27 cellular contexts compared by ENCODE assay signal in the genomic region with DNA sequence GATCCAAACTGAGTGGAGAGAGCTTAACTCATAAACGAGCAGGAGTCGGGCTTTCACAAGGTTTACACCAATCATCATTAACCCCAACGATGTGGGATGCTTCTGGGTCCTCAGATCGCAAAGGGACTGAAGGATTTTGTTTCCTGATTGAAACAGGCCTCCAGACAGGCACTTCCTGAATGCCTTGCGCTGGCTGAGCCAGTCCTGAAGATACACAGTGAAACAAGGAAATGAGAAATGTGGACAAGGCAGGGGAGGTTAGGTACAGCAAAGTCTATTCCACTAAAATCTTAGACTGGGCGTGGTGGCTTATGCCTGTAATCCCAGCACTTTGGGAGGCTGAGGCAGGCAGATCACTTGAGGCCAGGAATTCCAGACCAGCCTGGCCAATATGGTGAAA.
"Had no signal": no experiment of that assay in that cellular context is flagged by ENCODE, and none has a peak within 500 bp of the region (broad histone marks: within the 10 kb centered on the region; RNA-seq: fewer than 3 reads in every experiment).

No MANE protein-coding gene starts in this region.

- H3K9me3 ChIP-seq: neutrophil, ovary, psoas muscle, SJSA1, suprapubic skin, transverse colon had no signal

- H3K27me3 ChIP-seq: neutrophil, ovary, SJSA1, suprapubic skin, transverse colon had no signal

- H3K4me1 ChIP-seq: psoas muscle, SJSA1, suprapubic skin, transverse colon had no signal

- H3K9me3 Mint-ChIP-seq: activated CD8-positive, alpha-beta T cell treated with anti-CD3 and anti-CD28 coated beads for 36 hours; activated naive CD4-positive, alpha-beta T cell treated with anti-CD3 and anti-CD28 coated beads, Interleukin-2, amount 50 U/mL, for 72 hours; brain; dendritic cell treated with granulocyte-macrophage colony-stimulating factor and Interleukin-4, amounts not matched to agents 40 ng/mL and 50 ng/mL, for 4 days; naive thymus-derived CD4-positive, alpha-beta T cell; stimulated activated naive CD8-positive, alpha-beta T cell treated with anti-CD3 and anti-CD28 coated beads, Interleukin-15, amount 100 ng/mL, for 72 hours; T-helper 1 cell treated with Interleukin-12 subunit alpha and Interleukin-12 subunit beta and Interleukin-4 antibody, amounts not matched to agents 30 μg/mL and 1 μg/mL, for 36 hours had no signal

- H3K36me3 ChIP-seq: ovary had no signal

- H3K27me3 Mint-ChIP-seq: activated CD8-positive, alpha-beta memory T cell treated with anti-CD3 and anti-CD28 coated beads, Interleukin-2, amount 10 ng/mL, durations not matched to agents 7 days and 5 days; activated CD8-positive, alpha-beta T cell treated with anti-CD3 and anti-CD28 coated beads for 36 hours; brain; dendritic cell treated with granulocyte-macrophage colony-stimulating factor and Interleukin-4, amounts not matched to agents 40 ng/mL and 50 ng/mL, for 4 days; naive thymus-derived CD4-positive, alpha-beta T cell; stimulated activated naive CD8-positive, alpha-beta T cell treated with anti-CD3 and anti-CD28 coated beads, Interleukin-15, amount 100 ng/mL, for 72 hours had no signal

- H3K4me3 Mint-ChIP-seq: activated CD8-positive, alpha-beta memory T cell treated with anti-CD3 and anti-CD28 coated beads, Interleukin-2, amount 10 ng/mL, durations not matched to agents 7 days and 5 days; activated CD8-positive, alpha-beta T cell treated with anti-CD3 and anti-CD28 coated beads for 36 hours; brain; dendritic cell treated with granulocyte-macrophage colony-stimulating factor and Interleukin-4, amounts not matched to agents 40 ng/mL and 50 ng/mL, for 4 days; naive thymus-derived CD4-positive, alpha-beta T cell; stimulated activated naive CD8-positive, alpha-beta T cell treated with anti-CD3 and anti-CD28 coated beads, Interleukin-15, amount 100 ng/mL, for 72 hours; T-helper 1 cell treated with Interleukin-12 subunit alpha and Interleukin-12 subunit beta and Interleukin-4 antibody, amounts not matched to agents 30 μg/mL and 1 μg/mL, for 36 hours had no signal

- H3K27ac Mint-ChIP-seq: activated CD8-positive, alpha-beta memory T cell treated with anti-CD3 and anti-CD28 coated beads, Interleukin-2, amount 10 ng/mL, durations not matched to agents 7 days and 5 days; activated CD8-positive, alpha-beta T cell treated with anti-CD3 and anti-CD28 coated beads for 36 hours; dendritic cell treated with granulocyte-macrophage colony-stimulating factor and Interleukin-4, amounts not matched to agents 40 ng/mL and 50 ng/mL, for 4 days; naive thymus-derived CD4-positive, alpha-beta T cell; T-helper 1 cell treated with Interleukin-12 subunit alpha and Interleukin-12 subunit beta and Interleukin-4 antibody, amounts not matched to agents 30 μg/mL and 1 μg/mL, for 36 hours had no signal

- FAIRE-seq: kidney, urothelium cell line had no signal

- ATAC-seq: activated CD8-positive, alpha-beta memory T cell treated with anti-CD3 and anti-CD28 coated beads, Interleukin-2, amount 10 ng/mL, durations not matched to agents 7 days and 5 days; activated CD8-positive, alpha-beta T cell treated with anti-CD3 and anti-CD28 coated beads for 36 hours; activated naive CD4-positive, alpha-beta T cell treated with anti-CD3 and anti-CD28 coated beads, Interleukin-2, amount 50 U/mL, for 72 hours; left ventricle myocardium superior; naive thymus-derived CD4-positive, alpha-beta T cell; psoas muscle; right cardiac atrium; stimulated activated naive CD8-positive, alpha-beta T cell treated with anti-CD3 and anti-CD28 coated beads, Interleukin-15, amount 100 ng/mL, for 72 hours had no signal

- DNase-seq: activated CD4-positive, alpha-beta T cell treated with anti-CD3 and anti-CD28 coated beads for 48 hours; activated CD4-positive, CD25-positive, alpha-beta regulatory T cell; activated CD8-positive, alpha-beta memory T cell treated with anti-CD3 and anti-CD28 coated beads, Interleukin-2, amount 10 ng/mL, durations not matched to agents 7 days and 5 days; activated CD8-positive, alpha-beta T cell treated with anti-CD3 and anti-CD28 coated beads for 36 hours; activated gamma-delta T cell; activated T-cell treated with anti-CD3 and anti-CD28 coated beads for 4 hours; aorta; caudate nucleus; effector memory CD4-positive, alpha-beta T cell; kidney; left ventricle myocardium superior; naive thymus-derived CD4-positive, alpha-beta T cell; ovary; psoas muscle; right cardiac atrium; stimulated activated CD4-positive, alpha-beta T cell treated with anti-CD3 and anti-CD28 coated beads, Interleukin-12 subunit alpha, Interleukin-12 subunit beta, amount 100 ng/mL, for 4 hours; stimulated activated CD4-positive, alpha-beta T cell treated with anti-CD3 and anti-CD28 coated beads, Interleukin-1b, Interleukin-23, amount 100 ng/mL, for 48 hours; stimulated activated naive CD8-positive, alpha-beta T cell treated with anti-CD3 and anti-CD28 coated beads, Interleukin-15, amount 100 ng/mL, for 72 hours; transverse colon had no signal

- H3K4me3 ChIP-seq: ovary, psoas muscle, SJSA1, suprapubic skin, transverse colon had no signal
